Comparison of ENCODE assay signal across 7 cellular contexts in the genomic region with DNA sequence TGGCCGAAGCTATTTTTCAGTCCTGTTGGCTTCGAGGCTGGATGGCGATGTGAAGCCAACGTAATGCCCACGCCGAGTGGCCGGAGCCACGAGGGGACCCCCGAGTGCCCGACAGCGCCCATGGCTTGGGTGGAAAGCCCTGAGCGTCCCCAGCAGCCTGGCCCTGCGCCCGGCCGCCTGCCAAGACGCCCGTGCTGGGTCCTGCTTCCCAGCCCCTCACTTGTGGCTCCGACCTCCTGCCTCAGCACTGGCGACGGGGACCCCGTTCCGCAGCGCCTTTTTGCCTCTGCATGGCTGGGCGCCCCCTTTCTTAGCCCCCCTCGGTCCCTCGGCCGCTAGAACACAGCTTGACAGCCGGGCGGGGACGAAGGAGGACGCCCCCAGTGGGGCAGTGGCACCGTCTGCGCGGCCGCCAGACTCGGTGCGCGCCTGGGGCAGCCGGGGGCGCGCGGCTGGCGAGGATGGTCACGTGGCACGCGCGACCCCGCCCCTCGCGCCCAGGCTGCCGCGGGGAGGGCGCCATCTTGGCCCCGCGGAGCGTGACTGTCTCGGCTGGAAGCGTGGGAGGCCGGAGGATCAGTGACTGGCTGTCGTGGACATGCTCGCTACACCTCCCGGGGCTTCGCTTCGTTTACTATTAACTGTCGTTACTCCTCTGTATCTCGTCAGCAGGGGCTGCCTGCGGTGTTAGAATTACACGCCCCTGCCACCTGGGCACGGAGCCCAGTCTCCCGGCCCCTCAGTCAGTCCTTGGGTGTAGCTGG. TPM values are rescaled to one million over a fixed set of nuclear protein-coding genes. Genes with fewer than 3 reads are reported as not detected.
A peak's percentile ranks its signal among the peaks of the same experiment; 100 is the strongest.
DNase-seq lines count a peak whose midpoint lies in the region; ATAC-seq and TF ChIP-seq lines count a peak whose summit lies in the region.

No MANE protein-coding gene starts in this region.

- H3K9me3 ChIP-seq in breast epithelium (no peaks in the 10 kb centered on the region), smooth muscle cell (replicated peaks; ENCODE audit: low read depth) (no peaks in the 10 kb centered on the region)

- peaks cover 12% of the 10 kb centered on the region for H3F3A ChIP-seq in smooth muscle cell (ENCODE audit: low read depth)

- intact Hi-C loops in breast epithelium (cut with DNase I; ENCODE audit: low total_unique reads), result no loop called here

- peak overlapping the region in 4 of 6 donors; percentile 10 to 85 (median 60) for H3K27ac Mint-ChIP-seq in immature natural killer cell

- no peaks in the 10 kb centered on the region for H3K4me1 ChIP-seq in breast epithelium
- H3K4me1 ChIP-seq in smooth muscle cell (ENCODE audit: low read depth), result peaks cover 17% of the 10 kb centered on the region

- DNase-seq in NCI-H1436 (lab: John Stamatoyannopoulos, UW) (peak; percentile 62), breast epithelium (ENCODE audit: low spot score in 2 of 2) (peak; percentile 72 to 73), immature natural killer cell (peak; percentile 73 to 77 (median 74)), smooth muscle cell (lab: John Stamatoyannopoulos, UW; ENCODE audit: unreplicated experiment) (peak; percentile 72)

- TF ChIP-seq CTCF in VCaP (conservative IDR thresholded peaks at IDR 0.05), result peak; percentile 15; the same call in 1 of the 2 replicates
- peak in 1 of 3 donors; percentile 11 for TF ChIP-seq CTCF in breast epithelium (IDR thresholded peaks at IDR 0.05)
- no peak for TF ChIP-seq CTCF in smooth muscle cell (IDR thresholded peaks at IDR 0.05; ENCODE audit: borderline replicate concordance, insufficient read depth, poor library complexity, severe bottlenecking)

- no peaks in the 10 kb centered on the region for H3K79me2 ChIP-seq in smooth muscle cell (ENCODE audit: low read depth)

- peaks cover 0 to 2% of the 10 kb centered on the region in 2 donors for H3K27me3 ChIP-seq in breast epithelium
- H3K27me3 ChIP-seq in smooth muscle cell (ENCODE audit: low read depth), result no peaks in the 10 kb centered on the region

- peak overlapping the region; percentile 82 for H3K9ac ChIP-seq in smooth muscle cell (ENCODE audit: low read depth)

- H2AFZ ChIP-seq in smooth muscle cell (ENCODE audit: low read depth), result peak overlapping the region; percentile 87

- H3K27ac ChIP-seq in VCaP (peak overlapping the region; percentile 70), breast epithelium (peak overlapping the region; percentile 84 to 86), smooth muscle cell (ENCODE audit: low read depth) (peak overlapping the region; percentile 90)

- H3K4me3 Mint-ChIP-seq in immature natural killer cell, result peak overlapping the region; percentile 84 to 90 (median 89)

- H3K4me2 ChIP-seq in smooth muscle cell, result peak overlapping the region; percentile 81

- no peaks in the 10 kb centered on the region for H3K9me3 Mint-ChIP-seq in immature natural killer cell

- H3K27me3 Mint-ChIP-seq in immature natural killer cell (ENCODE audit: low read depth in 3 of 3), result peaks cover 16 to 23% (median 18%) of the 10 kb centered on the region in 3 donors

- 1% methylated on average over 61 of the region's 70 CpGs for WGBS in smooth muscle cell (ENCODE audit: low lambda C conversion rate)

- ATAC-seq in GM18499 (IDR thresholded peaks at IDR 0.05; ENCODE audit: insufficient read depth, unreplicated experiment) (peak; percentile 42), HG02642 (IDR thresholded peaks at IDR 0.05; ENCODE audit: poor library complexity, unreplicated experiment) (peak; percentile 92)

- H4K20me1 ChIP-seq in smooth muscle cell (ENCODE audit: low read depth), result no peaks in the 10 kb centered on the region

- peaks cover 13 to 15% of the 10 kb centered on the region in 2 donors for H3K4me1 Mint-ChIP-seq in immature natural killer cell

- peak overlapping the region; percentile 78 to 85 (median 83) for H3K4me3 ChIP-seq in breast epithelium
- H3K4me3 ChIP-seq in smooth muscle cell, result peak overlapping the region; percentile 67

- no peaks in the 10 kb centered on the region for H3K36me3 ChIP-seq in breast epithelium
- no peaks in the 10 kb centered on the region for H3K36me3 ChIP-seq in smooth muscle cell (ENCODE audit: low read depth)

- TF ChIP-seq POLR2A in breast epithelium (IDR thresholded peaks at IDR 0.05), result no peak

- no peaks in the 10 kb centered on the region for H3K36me3 Mint-ChIP-seq in immature natural killer cell

RNA-seq across cellular contexts. Expression of a gene that starts 0.6 kb away (rescaled TPM):
- total RNA-seq in breast epithelium, result 10 to 100 TPM in 1 of 3 donors, 1 to 10 TPM in 2; 4.4 to 12.1 (median 9.4) TPM
- polyA plus RNA-seq in immature natural killer cell, result under 1 TPM in 1 of 3 donors, not detected in 2; 0.07 TPM
- total RNA-seq in smooth muscle cell, result 20.0 and 23.8 TPM in 2 replicates
- 17.0 and 22.4 TPM in 2 replicates for polyA plus RNA-seq in smooth muscle cell

RNA-seq across cellular contexts. Expression of a gene that starts 13.2 kb away (rescaled TPM):
- total RNA-seq in breast epithelium (10 to 100 TPM; 44.9 to 54.3 (median 46.7) TPM), smooth muscle cell (56.5 and 59.0 TPM in 2 replicates)
- polyA plus RNA-seq in immature natural killer cell (10 to 100 TPM; 14.9 to 18.5 (median 15.4) TPM), smooth muscle cell (69.2 and 72.9 TPM in 2 replicates)

Comparison
In these comparisons a context has a peak if more than half of its experiments do, and no peak if none do; other contexts are left out.
1. Peak in every context shown above with its lines: DNase-seq, ATAC-seq, H3K4me3 ChIP-seq and H3K27ac ChIP-seq.